In genomic region chr5:38401145-38401544, GRCh38 we compare ENCODE assay signal across 2 cellular contexts.
TF ChIP-seq lines count a peak whose summit lies in the region.

No MANE protein-coding gene starts in this region.

TF ChIP-seq in IMR-90, 13 proteins besides CTCF, POLR2A, EP300 and RAD21:
- TF ChIP-seq MXI1 (IDR thresholded peaks at IDR 0.05; ENCODE audit: borderline replicate concordance, low read depth, low read length) (no peak), CEBPB (IDR thresholded peaks at IDR 0.05; ENCODE audit: low read depth, low read length) (peak; percentile 32; the same call in 1 of the 2 replicates)
TF ChIP-seq in IMR-90: peak in this region for 1.

TF ChIP-seq in HepG2, 621 proteins besides CTCF, POLR2A, EP300 and RAD21:
- no peak for TF ChIP-seq FOXK1 (CRISPR knock-in tag; IDR thresholded peaks at IDR 0.05; ENCODE audit: borderline replicate concordance, low read depth)
- TF ChIP-seq CEBPB (IDR thresholded peaks at IDR 0.05; ENCODE audit: borderline replicate concordance, low read depth, low read length): peak; percentile 18; the same call in 1 of the 2 replicates
